In genomic region chr4:176782191-176782590, GRCh38 we compare ENCODE assay signal across 27 cellular contexts. TPM values are rescaled to one million over a fixed set of nuclear protein-coding genes. Genes with fewer than 3 reads are reported as not detected.
A peak's percentile ranks its signal among the peaks of the same experiment; 100 is the strongest.
DNase-seq lines count a peak whose midpoint lies in the region; ATAC-seq and TF ChIP-seq lines count a peak whose summit lies in the region.
"Had no signal": no experiment of that assay in that cellular context is flagged by ENCODE, and none has a peak within 500 bp of the region (broad histone marks: within the 10 kb centered on the region; RNA-seq: fewer than 3 reads in every experiment).

No MANE protein-coding gene starts in this region.

- peaks cover 4% of the 10 kb centered on the region for H3K27me3 Mint-ChIP-seq in activated naive CD4-positive, alpha-beta T cell treated with anti-CD3 and anti-CD28 coated beads for 36 hours (ENCODE audit: low read depth)
- H3K27me3 Mint-ChIP-seq in activated CD4-positive, alpha-beta T cell treated with anti-CD3 and anti-CD28 coated beads, Interleukin-2, amount 10 ng/mL, durations not matched to agents 24 days and 14 days, result no peaks in the 10 kb centered on the region
- H3K27me3 Mint-ChIP-seq: progenitor cell of endocrine pancreas had no signal

- H3K9me3 Mint-ChIP-seq in activated naive CD4-positive, alpha-beta T cell treated with anti-CD3 and anti-CD28 coated beads for 36 hours, result no peaks in the 10 kb centered on the region
- no peaks in the 10 kb centered on the region for H3K9me3 Mint-ChIP-seq in activated CD4-positive, alpha-beta T cell treated with anti-CD3 and anti-CD28 coated beads, Interleukin-2, amount 10 ng/mL, durations not matched to agents 24 days and 14 days
- H3K9me3 Mint-ChIP-seq: activated CD8-positive, alpha-beta T cell treated with anti-CD3 and anti-CD28 coated beads for 36 hours; dendritic cell treated with granulocyte-macrophage colony-stimulating factor and Interleukin-4, amounts not matched to agents 40 ng/mL and 50 ng/mL, for 4 days; mesothelial cell of epicardium; nephron progenitor cell; WTC11 had no signal

- TF ChIP-seq CTCF in left ventricle myocardium inferior (IDR thresholded peaks at IDR 0.05; ENCODE audit: borderline replicate concordance) (no peak), uterus (IDR thresholded peaks at IDR 0.05) (no peak), tibial artery (IDR thresholded peaks at IDR 0.05) (no peak)

- no peak overlapping the region for H3K4me3 Mint-ChIP-seq in activated naive CD4-positive, alpha-beta T cell treated with anti-CD3 and anti-CD28 coated beads for 36 hours
- H3K4me3 Mint-ChIP-seq in activated CD4-positive, alpha-beta T cell treated with anti-CD3 and anti-CD28 coated beads, Interleukin-2, amount 10 ng/mL, durations not matched to agents 24 days and 14 days, result no peak overlapping the region
- H3K4me3 Mint-ChIP-seq: activated CD8-positive, alpha-beta T cell treated with anti-CD3 and anti-CD28 coated beads for 36 hours; CD4-positive, CD25-positive, alpha-beta regulatory T cell; dendritic cell treated with granulocyte-macrophage colony-stimulating factor and Interleukin-4, amounts not matched to agents 40 ng/mL and 50 ng/mL, for 4 days; mesothelial cell of epicardium; nephron progenitor cell; WTC11 had no signal

- H3K4me3 ChIP-seq in left ventricle myocardium inferior (peak overlapping the region; percentile 40), muscle layer of duodenum (ENCODE audit: low read depth in 1 of 2, low read length in 2 of 2) (no peak overlapping the region), uterus (no peak overlapping the region), tibial artery (no peak overlapping the region)
- H3K4me3 ChIP-seq: cardiac muscle cell, SJSA1, smooth muscle cell had no signal

- ATAC-seq in left cardiac atrium, result no peak
- ATAC-seq: activated CD8-positive, alpha-beta T cell treated with anti-CD3 and anti-CD28 coated beads for 36 hours had no signal

- H3K9me3 ChIP-seq in left ventricle myocardium inferior (replicated peaks) (no peaks in the 10 kb centered on the region), muscle layer of duodenum (ENCODE audit: control insufficient read depth in 1 of 2, low read length in 2 of 2) (no peaks in the 10 kb centered on the region), uterus (no peaks in the 10 kb centered on the region), tibial artery (no peaks in the 10 kb centered on the region)
- H3K9me3 ChIP-seq: SJSA1 had no signal

- TF ChIP-seq POLR2A in uterus (IDR thresholded peaks at IDR 0.05), result no peak

- no peaks in the 10 kb centered on the region for H3K36me3 ChIP-seq in left ventricle myocardium inferior
- H3K36me3 ChIP-seq in muscle layer of duodenum (ENCODE audit: control insufficient read depth in 1 of 2, insufficient read depth in 2 of 2, low read length in 2 of 2), result peaks cover 0 to 3% of the 10 kb centered on the region in 2 donors
- H3K36me3 ChIP-seq in uterus, result no peaks in the 10 kb centered on the region
- no peaks in the 10 kb centered on the region for H3K36me3 ChIP-seq in tibial artery
- H3K36me3 ChIP-seq: cardiac muscle cell, SJSA1 had no signal

- no peak for DNase-seq in left ventricle myocardium inferior
- no peak for DNase-seq in left cardiac atrium
- peak; percentile 70 for DNase-seq in dermis blood vessel endothelial cell
- no peak for DNase-seq in uterus
- no peak for DNase-seq in tibial artery
- no peak for DNase-seq in activated naive CD4-positive, alpha-beta T cell treated with anti-CD3 and anti-CD28 coated beads for 36 hours
- DNase-seq in activated CD4-positive, alpha-beta T cell treated with anti-CD3 and anti-CD28 coated beads, Interleukin-2, amount 10 ng/mL, durations not matched to agents 24 days and 14 days, result no peak
- DNase-seq: activated CD8-positive, alpha-beta T cell treated with anti-CD3 and anti-CD28 coated beads for 36 hours; activated naive CD4-positive, alpha-beta T cell; amygdala; CD4-positive, CD25-positive, alpha-beta regulatory T cell; DMS 273 treated with DMSO at 0.1 percent for 48 hours; foreskin melanocyte; NCI-H1436 treated with DMSO at 0.1 percent for 48 hours; NCI-H2171; nephron progenitor cell; stimulated activated CD4-positive, alpha-beta T cell treated with anti-CD3 and anti-CD28 coated beads, Interleukin-2, amount 100 ng/mL, for 48 hours; stimulated activated naive CD4-positive, alpha-beta T cell treated with Interleukin-2 at 50 U/mL for 16 hours had no signal

- H3K27me3 ChIP-seq in left ventricle myocardium inferior (ENCODE audit: low read depth), result no peaks in the 10 kb centered on the region
- H3K27me3 ChIP-seq in muscle layer of duodenum (ENCODE audit: low read depth, low read length), result no peaks in the 10 kb centered on the region
- H3K27me3 ChIP-seq in uterus, result no peaks in the 10 kb centered on the region
- no peaks in the 10 kb centered on the region for H3K27me3 ChIP-seq in tibial artery
- H3K27me3 ChIP-seq: cardiac muscle cell, SJSA1 had no signal

- H3K4me1 ChIP-seq in left ventricle myocardium inferior (peaks cover 34% of the 10 kb centered on the region), muscle layer of duodenum (ENCODE audit: control insufficient read depth in 1 of 2, insufficient read depth in 2 of 2, low read length in 2 of 2) (no peaks in the 10 kb centered on the region), uterus (no peaks in the 10 kb centered on the region), tibial artery (no peaks in the 10 kb centered on the region)

- H3K27ac ChIP-seq in left ventricle myocardium inferior (replicated peaks) (peak overlapping the region; percentile 67), muscle layer of duodenum (ENCODE audit: low read length) (peak overlapping the region; percentile 41), uterus (peak overlapping the region; percentile 48 to 81), tibial artery (no peak overlapping the region)
- H3K27ac ChIP-seq: cardiac muscle cell had no signal

- CTCF ChIA-PET in activated naive CD4-positive, alpha-beta T cell treated with anti-CD3 and anti-CD28 coated beads for 36 hours (lab: Charles Lee), result interaction anchor here (0.7 to 1.1 kb wide), 2 partner anchors 20 to 403 kb away, joined by 3 read pairs; no protein-coding TSS in a partner anchor

- intact Hi-C loops in left ventricle myocardium inferior (cut with micrococcal nuclease) (no loop called here), left cardiac atrium (cut with DNase I) (no loop called here), uterus (cut with DNase I; ENCODE audit: low total_unique reads) (no loop called here), tibial artery (cut with DNase I; ENCODE audit: low total_unique reads) (no loop called here)
- intact Hi-C loops in activated naive CD4-positive, alpha-beta T cell treated with anti-CD3 and anti-CD28 coated beads for 36 hours (cut with micrococcal nuclease), result no loop called here
- intact Hi-C loops in activated CD4-positive, alpha-beta T cell treated with anti-CD3 and anti-CD28 coated beads, Interleukin-2, amount 10 ng/mL, durations not matched to agents 24 days and 14 days (cut with micrococcal nuclease), result no loop called here

- no peaks in the 10 kb centered on the region for H3K4me1 Mint-ChIP-seq in activated naive CD4-positive, alpha-beta T cell treated with anti-CD3 and anti-CD28 coated beads for 36 hours (ENCODE audit: low read depth)
- no peaks in the 10 kb centered on the region for H3K4me1 Mint-ChIP-seq in activated CD4-positive, alpha-beta T cell treated with anti-CD3 and anti-CD28 coated beads, Interleukin-2, amount 10 ng/mL, durations not matched to agents 24 days and 14 days
- H3K4me1 Mint-ChIP-seq: CD4-positive, CD25-positive, alpha-beta regulatory T cell; mesothelial cell of epicardium had no signal

- H3K36me3 Mint-ChIP-seq in activated naive CD4-positive, alpha-beta T cell treated with anti-CD3 and anti-CD28 coated beads for 36 hours (ENCODE audit: low read depth), result no peaks in the 10 kb centered on the region
- no peaks in the 10 kb centered on the region for H3K36me3 Mint-ChIP-seq in activated CD4-positive, alpha-beta T cell treated with anti-CD3 and anti-CD28 coated beads, Interleukin-2, amount 10 ng/mL, durations not matched to agents 24 days and 14 days (ENCODE audit: low read depth)
- H3K36me3 Mint-ChIP-seq: CD4-positive, CD25-positive, alpha-beta regulatory T cell; mesothelial cell of epicardium; WTC11 had no signal

- no peak overlapping the region for H3K27ac Mint-ChIP-seq in activated naive CD4-positive, alpha-beta T cell treated with anti-CD3 and anti-CD28 coated beads for 36 hours
- H3K27ac Mint-ChIP-seq in activated CD4-positive, alpha-beta T cell treated with anti-CD3 and anti-CD28 coated beads, Interleukin-2, amount 10 ng/mL, durations not matched to agents 24 days and 14 days, result no peak overlapping the region
- H3K27ac Mint-ChIP-seq: activated CD8-positive, alpha-beta T cell treated with anti-CD3 and anti-CD28 coated beads for 36 hours; CD4-positive, CD25-positive, alpha-beta regulatory T cell; dendritic cell treated with granulocyte-macrophage colony-stimulating factor and Interleukin-4, amounts not matched to agents 40 ng/mL and 50 ng/mL, for 4 days; mesothelial cell of epicardium had no signal

RNA-seq across cellular contexts. Expression of gene VEGFC, which starts 10.5 kb away (rescaled TPM):
- total RNA-seq in left ventricle myocardium inferior, result 7.5 TPM
- total RNA-seq in left cardiac atrium, result 1 to 10 TPM; 7.8 to 8.5 TPM
- 4.4 and 10.8 TPM in 2 replicates for total RNA-seq in dermis blood vessel endothelial cell
- total RNA-seq in uterus, result 10 to 100 TPM in 3 of 4 donors, 1 to 10 TPM in 1; 3.8 to 31.5 (median 14.6) TPM
- not detected for total RNA-seq in activated naive CD4-positive, alpha-beta T cell treated with anti-CD3 and anti-CD28 coated beads for 36 hours
- total RNA-seq in activated CD4-positive, alpha-beta T cell treated with anti-CD3 and anti-CD28 coated beads, Interleukin-2, amount 10 ng/mL, durations not matched to agents 24 days and 14 days, result not detected in 2 replicates
- total RNA-seq: A673; activated CD8-positive, alpha-beta T cell treated with anti-CD3 and anti-CD28 coated beads for 36 hours; CD4-positive, CD25-positive, alpha-beta regulatory T cell had no signal

Comparison
In these comparisons a context has a peak if more than half of its experiments do, and no peak if none do; other contexts are left out.
1. H3K27ac ChIP-seq: peak in left ventricle myocardium inferior (single experiment), muscle layer of duodenum (single experiment) and uterus (2 of 2); none in tibial artery (0 of 2).